8 cellular contexts compared by ENCODE assay signal in genomic region chr17:49880291-49881053, GRCh38. TPM values are rescaled to one million over a fixed set of nuclear protein-coding genes. Genes with fewer than 3 reads are reported as not detected.
DNase-seq lines count a peak whose midpoint lies in the region; ATAC-seq and TF ChIP-seq lines count a peak whose summit lies in the region.

No MANE protein-coding gene starts in this region.

- H3K18ac ChIP-seq in mesenchymal stem cell (ENCODE audit: low read depth in 1 of 2, low read length in 2 of 2), result no peak overlapping the region

- H3K27me3 Mint-ChIP-seq in effector memory CD8-positive, alpha-beta T cell, result peaks cover 60 to 80% of the 10 kb centered on the region in 2 donors

- H3K27ac Mint-ChIP-seq in effector memory CD8-positive, alpha-beta T cell, result no peak overlapping the region

- no peak overlapping the region for H2BK12ac ChIP-seq in mesenchymal stem cell (ENCODE audit: low read length in 2 of 2)

- H3K9ac ChIP-seq in DND-41 (ENCODE audit: low read depth, low read length) (no peak overlapping the region), mesenchymal stem cell (ENCODE audit: low read length) (peak overlapping the region; percentile 49)

- H3K9me3 ChIP-seq in DND-41 (ENCODE audit: insufficient read depth, low read length, severe bottlenecking) (no peaks in the 10 kb centered on the region), mesenchymal stem cell (ENCODE audit: control insufficient read depth, low read length) (no peaks in the 10 kb centered on the region)

- no peak overlapping the region for H3K14ac ChIP-seq in mesenchymal stem cell (ENCODE audit: low read length in 2 of 2)

- H3K36me3 ChIP-seq in DND-41 (ENCODE audit: insufficient read depth, low read length), result no peaks in the 10 kb centered on the region
- H3K36me3 ChIP-seq in mesenchymal stem cell (ENCODE audit: control insufficient read depth in 1 of 2, insufficient read depth in 2 of 2, low read depth in 1 of 2, low read length in 2 of 2), result no peaks in the 10 kb centered on the region

- no peak overlapping the region for H3K23ac ChIP-seq in mesenchymal stem cell (ENCODE audit: low read length in 2 of 2)

- H3K4me1 ChIP-seq in DND-41 (ENCODE audit: insufficient read depth, low read length) (no peaks in the 10 kb centered on the region), mesenchymal stem cell (ENCODE audit: control insufficient read depth, insufficient read depth, low read depth, low read length) (peaks cover 10% of the 10 kb centered on the region)

- H3K27me3 ChIP-seq in DND-41 (ENCODE audit: insufficient read depth, low read length, poor library complexity) (peaks cover 37% of the 10 kb centered on the region), mesenchymal stem cell (ENCODE audit: control insufficient read depth in 1 of 2, insufficient read depth in 1 of 2, low read length in 2 of 2) (peaks cover 71 to 75% of the 10 kb centered on the region in 2 experiments)

- no peak overlapping the region for H4K91ac ChIP-seq in mesenchymal stem cell (ENCODE audit: low read length)

- no peak overlapping the region for H2BK15ac ChIP-seq in mesenchymal stem cell (ENCODE audit: low read depth, poor library complexity, severe bottlenecking)

- H3K4me3 ChIP-seq in DND-41 (ENCODE audit: low read depth in 1 of 2, low read length in 2 of 2) (no peak overlapping the region), mesenchymal stem cell (ENCODE audit: insufficient read depth in 1 of 2, low read depth in 1 of 2, low read length in 2 of 2) (no peak overlapping the region)

- H3K4ac ChIP-seq in mesenchymal stem cell (ENCODE audit: low read depth in 1 of 2, low read length in 2 of 2), result no peak overlapping the region

- peak overlapping the region; percentile 38 to 58 for H3K4me3 Mint-ChIP-seq in effector memory CD8-positive, alpha-beta T cell

- H2AFZ ChIP-seq in DND-41 (ENCODE audit: low read depth, low read length) (no peak overlapping the region), mesenchymal stem cell (ENCODE audit: low read depth, low read length) (no peak overlapping the region)

- H3K4me2 ChIP-seq in DND-41 (ENCODE audit: insufficient read depth, low read length) (no peak overlapping the region), mesenchymal stem cell (ENCODE audit: low read length, poor library complexity, severe bottlenecking) (peak overlapping the region; percentile 20)

- DNase-seq in DND-41 (peak; percentile 38), NCI-H82 treated with DMSO at 0.1 percent for 48 hours (lab: John Stamatoyannopoulos, UW; ENCODE audit: unreplicated experiment) (peak; percentile 31), mesenchymal stem cell (peak; percentile 62)
- peak; percentile 88 for DNase-seq in activated CD8-positive, alpha-beta memory T cell treated with anti-CD3 and anti-CD28 coated beads for 24 hours
- DNase-seq in effector memory CD8-positive, alpha-beta T cell, result peak; percentile 64 to 71 (median 68)
- DNase-seq in stimulated activated CD8-positive, alpha-beta memory T cell treated with anti-CD3 and anti-CD28 coated beads, Interleukin-15, amount 100 ng/mL, for 48 hours (ENCODE audit: low read depth in 2 of 2), result peak; percentile 62 to 65

- no peak overlapping the region for H2BK120ac ChIP-seq in mesenchymal stem cell (ENCODE audit: low read depth, low read length)

- H3K9me3 Mint-ChIP-seq in effector memory CD8-positive, alpha-beta T cell, result no peaks in the 10 kb centered on the region

- H3K4me1 Mint-ChIP-seq in effector memory CD8-positive, alpha-beta T cell (ENCODE audit: low read depth in 2 of 2), result peaks cover 4 to 8% of the 10 kb centered on the region in 2 donors

- no peak overlapping the region for H2AK5ac ChIP-seq in mesenchymal stem cell (ENCODE audit: low read length, severe bottlenecking)

- H4K20me1 ChIP-seq in DND-41 (ENCODE audit: insufficient read depth, low read length), result no peaks in the 10 kb centered on the region

- 2% methylated on average over 35 of the region's 41 CpGs for WGBS in mesenchymal stem cell

- no peak overlapping the region for H2BK5ac ChIP-seq in mesenchymal stem cell (ENCODE audit: low read depth, low read length, poor library complexity, severe bottlenecking)

- H3K79me1 ChIP-seq in mesenchymal stem cell (replicated peaks; ENCODE audit: low read length, poor library complexity, severe bottlenecking), result no peaks in the 10 kb centered on the region

- TF ChIP-seq CTCF in DND-41 (IDR thresholded peaks at IDR 0.05; ENCODE audit: borderline replicate concordance, extremely low read depth, low read length, poor library complexity, severe bottlenecking), result peak; percentile 55

- H3K27ac ChIP-seq in DND-41 (ENCODE audit: low read length) (no peak overlapping the region), mesenchymal stem cell (ENCODE audit: low read length, poor library complexity, severe bottlenecking) (no peak overlapping the region)

- H3K79me2 ChIP-seq in DND-41 (ENCODE audit: insufficient read depth, low read length), result no peaks in the 10 kb centered on the region

- ATAC-seq in DND-41 (ENCODE audit: insufficient read depth, low read depth) (peak; percentile 83), HG02759 (IDR thresholded peaks at IDR 0.05; ENCODE audit: unreplicated experiment) (peak; percentile 81), HG02884 (IDR thresholded peaks at IDR 0.05; ENCODE audit: unreplicated experiment) (no peak)
- ATAC-seq in effector memory CD8-positive, alpha-beta T cell (replicated peaks), result peak; percentile 99

- no peak overlapping the region for H4K8ac ChIP-seq in mesenchymal stem cell (ENCODE audit: low read length)

- H3K36me3 Mint-ChIP-seq in effector memory CD8-positive, alpha-beta T cell (ENCODE audit: insufficient read depth), result peaks cover 3% of the 10 kb centered on the region

RNA-seq across cellular contexts. Expression of gene TAC4, which starts 32.6 kb away (rescaled TPM):
- polyA plus RNA-seq in mesenchymal stem cell (2013, experiment 1 of 2), result not detected
- polyA plus RNA-seq in mesenchymal stem cell (2013, experiment 2 of 2), result not detected

Comparison
In these comparisons a context has a peak if more than half of its experiments do, and no peak if none do; other contexts are left out.
1. DNase-seq: peak in every context shown above with its lines; median percentile 88 in activated CD8-positive, alpha-beta memory T cell treated with anti-CD3 and anti-CD28 coated beads for 24 hours; 68 in effector memory CD8-positive, alpha-beta T cell; 64 in stimulated activated CD8-positive, alpha-beta memory T cell treated with anti-CD3 and anti-CD28 coated beads, Interleukin-15, amount 100 ng/mL, for 48 hours; 62 in mesenchymal stem cell; 38 in DND-41; 31 in NCI-H82 treated with DMSO at 0.1 percent for 48 hours.